In genomic region chr12:27682534-27682933, GRCh38 we compare ENCODE assay signal across 16 cellular contexts. TPM values are rescaled to one million over a fixed set of nuclear protein-coding genes. Genes with fewer than 3 reads are reported as not detected.
"Had no signal": no experiment of that assay in that cellular context is flagged by ENCODE, and none has a peak within 500 bp of the region (broad histone marks: within the 10 kb centered on the region; RNA-seq: fewer than 3 reads in every experiment).

No MANE protein-coding gene starts in this region.

- H3K4me3 ChIP-seq: adrenal gland, breast epithelium, esophagus muscularis mucosa, gastroesophageal sphincter, hepatocyte, ovary, suprapubic skin had no signal

- H3K4me1 ChIP-seq: adrenal gland, breast epithelium, esophagus muscularis mucosa, gastroesophageal sphincter, suprapubic skin had no signal

- H3K79me2 ChIP-seq: hepatocyte had no signal

- H3K27ac ChIP-seq: adrenal gland, breast epithelium, esophagus muscularis mucosa, gastroesophageal sphincter, hepatocyte, ovary, suprapubic skin had no signal

- H2AFZ ChIP-seq: hepatocyte had no signal

- H3K36me3 ChIP-seq: ovary had no signal

- DNase-seq: activated CD4-positive, alpha-beta T cell treated with anti-CD3 and anti-CD28 coated beads, Interleukin-2, amount 50 U/mL, for 1 hour; activated CD4-positive, CD25-positive, alpha-beta regulatory T cell; activated naive CD4-positive, alpha-beta T cell treated with anti-CD3 and anti-CD28 coated beads, Interleukin-2, amount 10 ng/mL, durations not matched to agents 7 days and 5 days; activated T-cell treated with anti-CD3 and anti-CD28 coated beads for 4 hours; adrenal gland; kidney glomerular epithelial cell; ovary; stimulated activated CD4-positive, alpha-beta T cell treated with anti-CD3 and anti-CD28 coated beads, Interleukin-2, amount 100 ng/mL, for 48 hours; stimulated activated naive CD4-positive, alpha-beta T cell treated with Interleukin-2 at 50 U/mL for 16 hours; T-helper 17 cell had no signal

- H3K9me3 ChIP-seq: adrenal gland, breast epithelium, esophagus muscularis mucosa, gastroesophageal sphincter, ovary, suprapubic skin had no signal

- H3K27me3 ChIP-seq: adrenal gland, breast epithelium, esophagus muscularis mucosa, gastroesophageal sphincter, hepatocyte, ovary, suprapubic skin had no signal

- ATAC-seq: activated T-helper 17 cell treated with anti-CD3 and anti-CD28 coated beads, Interleukin-2, amount 50 U/mL, for 72 hours; gastroesophageal sphincter; T-helper 17 cell had no signal

- H3K4me2 ChIP-seq: hepatocyte had no signal

RNA-seq across cellular contexts. Expression of gene REP15, which starts 13.7 kb away (rescaled TPM):
- total RNA-seq: T-helper 17 cell had no signal
